ENCODE assay signal across 8 cellular contexts in genomic region chr9:33161011-33161588, GRCh38. TPM values are rescaled to one million over a fixed set of nuclear protein-coding genes. Genes with fewer than 3 reads are reported as not detected.
DNase-seq lines count a peak whose midpoint lies in the region; TF ChIP-seq lines count a peak whose summit lies in the region.

No MANE protein-coding gene starts in this region.

- H3K27ac ChIP-seq in MM.1S (ENCODE audit: low read length), result no peak overlapping the region; the same call in 1 of the 2 replicates

- no peaks in the 10 kb centered on the region for H3K9me2 ChIP-seq in MM.1S (replicated peaks; ENCODE audit: insufficient read depth, low read length)

- no peaks in the 10 kb centered on the region for H3K27me3 ChIP-seq in MM.1S (replicated peaks; ENCODE audit: insufficient read depth, low read length)

- TF ChIP-seq CTCF in MM.1S (IDR thresholded peaks at IDR 0.05; ENCODE audit: low read length), result no peak
- TF ChIP-seq CTCF in osteocyte (IDR thresholded peaks at IDR 0.05), result no peak

- H3K4me1 ChIP-seq in MM.1S (ENCODE audit: low read length), result peaks cover 64% of the 10 kb centered on the region

- no peaks in the 10 kb centered on the region for H4K20me1 ChIP-seq in MM.1S (ENCODE audit: insufficient read depth, low read length)

- peak overlapping the region; percentile 95 for H3K27ac Mint-ChIP-seq in osteocyte (ENCODE audit: unreplicated experiment)

- peaks cover 100% of the 10 kb centered on the region for H3K79me2 ChIP-seq in MM.1S (ENCODE audit: low read length)

- no peaks in the 10 kb centered on the region for H3K27me3 Mint-ChIP-seq in osteocyte (ENCODE audit: unreplicated experiment)

- no peaks in the 10 kb centered on the region for H3K9me3 Mint-ChIP-seq in osteocyte (ENCODE audit: unreplicated experiment)

- H3F3A ChIP-seq in MM.1S (ENCODE audit: insufficient read depth, low read length), result peaks cover 37% of the 10 kb centered on the region

- no peak overlapping the region for H2AFZ ChIP-seq in MM.1S (ENCODE audit: low read length)

- H3K9ac ChIP-seq in MM.1S (ENCODE audit: low read length), result 0 out of 2 replicates have a peak overlapping the region, but pooled peaks have one; percentile 8

- H3K4me3 ChIP-seq in MM.1S (ENCODE audit: low read length), result no peak overlapping the region

- no peaks in the 10 kb centered on the region for H3K9me3 ChIP-seq in MM.1S (replicated peaks; ENCODE audit: insufficient read depth, low read length)

- H3K4me3 Mint-ChIP-seq in osteocyte (ENCODE audit: unreplicated experiment), result peak overlapping the region; percentile 58

- DNase-seq in GM03348 (ENCODE audit: low spot score), result peak; percentile 88
- DNase-seq in MM.1S, result no peak
- DNase-seq in activated CD8-positive, alpha-beta memory T cell treated with anti-CD3 and anti-CD28 coated beads, Interleukin-2, amount 50 U/mL, for 1 hour (ENCODE audit: extremely low read depth), result peak; percentile 49
- peak; percentile 91 for DNase-seq in fibroblast of gingiva (ENCODE audit: low read depth)
- DNase-seq in osteocyte (ENCODE audit: extremely low spot score, unreplicated experiment), result peak; percentile 88
- DNase-seq in cerebellar nuclear complex (lab: John Stamatoyannopoulos, UW), result no peak
- no peak for DNase-seq in NCI-H1105 treated with DMSO at 0.1 percent for 48 hours (lab: John Stamatoyannopoulos, UW)
- DNase-seq in effector CD8-positive, alpha-beta T cell (lab: John Stamatoyannopoulos, UW), result no peak

- H3K4me1 Mint-ChIP-seq in osteocyte (ENCODE audit: unreplicated experiment), result peaks cover 83% of the 10 kb centered on the region

- H3K36me3 Mint-ChIP-seq in osteocyte (ENCODE audit: unreplicated experiment), result no peaks in the 10 kb centered on the region

- H3K36me3 ChIP-seq in MM.1S (replicated peaks; ENCODE audit: insufficient read depth, low read length), result no peaks in the 10 kb centered on the region

- no peak overlapping the region for H3K4me2 ChIP-seq in MM.1S (ENCODE audit: low read depth, low read length)

RNA-seq across cellular contexts. Expression of gene B4GALT1, which starts 6.0 kb away (rescaled TPM):
- 39.1 and 40.9 TPM in 2 replicates for total RNA-seq in osteocyte

Comparison
In these comparisons a context has a peak if more than half of its experiments do, and no peak if none do; other contexts are left out.
1. DNase-seq: peak in GM03348 (single experiment), activated CD8-positive, alpha-beta memory T cell treated with anti-CD3 and anti-CD28 coated beads, Interleukin-2, amount 50 U/mL, for 1 hour (single experiment), fibroblast of gingiva (single experiment) and osteocyte (single experiment); none in MM.1S (single experiment), cerebellar nuclear complex (0 of 2), NCI-H1105 treated with DMSO at 0.1 percent for 48 hours (single experiment) and effector CD8-positive, alpha-beta T cell (single experiment).